In the genomic region with DNA sequence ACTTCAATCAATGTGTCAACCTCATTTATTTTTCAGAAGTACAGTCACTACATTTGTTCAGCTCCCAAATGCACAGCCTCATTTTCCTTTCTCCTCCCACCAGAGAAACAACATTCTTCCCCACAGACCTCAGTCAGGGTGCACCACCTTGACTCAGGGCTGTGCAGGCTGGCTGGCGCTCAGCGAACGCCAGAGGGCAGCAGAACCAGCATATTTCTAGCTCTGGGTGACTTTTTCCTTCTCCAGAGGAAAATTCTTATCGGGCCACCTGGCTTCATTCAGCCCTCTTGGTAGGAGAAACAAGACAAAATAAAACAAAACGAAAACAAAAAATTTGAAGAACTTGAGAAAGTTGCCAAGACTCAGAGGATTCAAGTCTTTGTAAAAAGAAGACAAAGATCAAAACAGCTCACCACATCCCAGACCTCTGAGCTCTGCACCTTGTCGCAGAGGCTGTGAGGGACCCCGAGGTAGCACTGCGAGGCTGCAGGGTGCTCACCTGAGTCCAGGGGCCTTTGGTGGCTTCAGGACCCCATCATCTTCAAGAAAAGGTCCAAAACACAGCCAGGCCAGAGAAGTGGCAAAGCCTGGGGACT, we compare ENCODE assay signal across 7 cellular contexts. TPM values are rescaled to one million over a fixed set of nuclear protein-coding genes. Genes with fewer than 3 reads are reported as not detected.
A peak's percentile ranks its signal among the peaks of the same experiment; 100 is the strongest.
DNase-seq lines count a peak whose midpoint lies in the region; ATAC-seq and TF ChIP-seq lines count a peak whose summit lies in the region.

No MANE protein-coding gene starts in this region.

- peaks cover 2% of the 10 kb centered on the region; the same call in 1 of the 2 replicates for H3K27me3 ChIP-seq in GM06990 (replicated peaks; ENCODE audit: control insufficient read depth, insufficient read depth, low read length)
- no peaks in the 10 kb centered on the region for H3K27me3 ChIP-seq in NT2/D1 (ENCODE audit: insufficient read depth, insufficient read length)

- no peak overlapping the region for H3K9ac ChIP-seq in NT2/D1 (ENCODE audit: insufficient read length, low read depth)

- ATAC-seq in HG03108 (IDR thresholded peaks at IDR 0.05; ENCODE audit: unreplicated experiment), result no peak

- no peak overlapping the region for H3K4me3 ChIP-seq in GM06990 (replicated peaks; ENCODE audit: low read depth, low read length)
- no peak overlapping the region for H3K4me3 ChIP-seq in NT2/D1 (ENCODE audit: insufficient read length, low read depth)

- H3K36me3 ChIP-seq in GM06990 (ENCODE audit: control insufficient read depth, insufficient read depth, low read length) (no peaks in the 10 kb centered on the region), NT2/D1 (ENCODE audit: insufficient read depth, insufficient read length, low read length) (no peaks in the 10 kb centered on the region)

- H3K4me1 ChIP-seq in NT2/D1 (ENCODE audit: insufficient read depth, insufficient read length), result no peaks in the 10 kb centered on the region

- H3K9me3 ChIP-seq in NT2/D1 (ENCODE audit: insufficient read depth, low read length), result no peaks in the 10 kb centered on the region

- intact Hi-C loops in head of caudate nucleus (cut with DNase I), result no loop called here

- peak; percentile 91 for TF ChIP-seq CTCF in GM06990 (IDR thresholded peaks at IDR 0.05; ENCODE audit: insufficient read depth, low read length, poor library complexity, severe bottlenecking)

- DNase-seq in GM06990 (ENCODE audit: extremely low read depth, insufficient read length) (peak; percentile 17), HUDEP-2 (lab: John Stamatoyannopoulos, UW; ENCODE audit: unreplicated experiment in 76 of 76) (peak in 46 of 76 experiments; percentile 2 to 62 (median 28)), NT2/D1 (ENCODE audit: low read depth, low spot score) (peak; percentile 32), head of caudate nucleus (peak; percentile 40 to 85 (median 69)), renal cortical epithelial cell (ENCODE audit: low read depth) (peak; percentile 20)
- DNase-seq in activated naive CD4-positive, alpha-beta T cell treated with Interleukin-2 at 50 U/mL for 16 hours, result peak; percentile 19

RNA-seq across cellular contexts. Expression of a gene that starts 33.7 kb away (rescaled TPM):
- total RNA-seq in renal cortical epithelial cell, result 0.52 TPM in 1 of 2 replicates, not detected in the other

Comparison
In these comparisons a context has a peak if more than half of its experiments do, and no peak if none do; other contexts are left out.
1. DNase-seq: peak in every context shown above with its lines; median percentile 69 in head of caudate nucleus; 32 in NT2/D1; 28 in HUDEP-2; 20 in renal cortical epithelial cell; 19 in activated naive CD4-positive, alpha-beta T cell treated with Interleukin-2 at 50 U/mL for 16 hours; 17 in GM06990.